3 cellular contexts compared by ENCODE assay signal in genomic region chr10:95722496-95722895, GRCh38. TPM values are rescaled to one million over a fixed set of nuclear protein-coding genes. Genes with fewer than 3 reads are reported as not detected.
"Had no signal": no experiment of that assay in that cellular context is flagged by ENCODE, and none has a peak within 500 bp of the region (broad histone marks: within the 10 kb centered on the region; RNA-seq: fewer than 3 reads in every experiment).

No MANE protein-coding gene starts in this region.

RNA-seq across cellular contexts. Expression of gene ENTPD1, which starts 33.5 kb away (rescaled TPM):
- total RNA-seq: HT-29, HT1080 had no signal
- polyA plus RNA-seq: IMR-90 had no signal
